ENCODE assay signal across 23 cellular contexts in the genomic region with DNA sequence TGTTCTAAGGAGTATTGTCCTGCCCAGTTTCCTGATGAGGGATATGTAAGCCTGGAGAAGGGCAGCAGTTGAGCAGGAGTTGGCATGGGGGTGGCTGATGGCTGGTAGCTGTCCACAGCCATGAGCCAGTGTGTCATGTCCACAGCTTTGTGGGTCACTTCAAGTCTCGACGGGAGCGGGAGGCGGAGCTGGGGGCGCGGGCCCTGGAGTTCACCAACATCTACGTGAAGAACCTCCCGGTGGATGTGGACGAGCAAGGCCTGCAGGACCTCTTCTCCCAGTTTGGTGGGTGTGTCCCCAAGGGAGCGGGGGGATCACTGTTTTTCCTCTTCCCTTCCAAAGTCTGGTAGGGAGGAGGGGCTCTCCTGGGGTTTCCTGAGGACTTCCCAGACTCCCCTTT.
"Had no signal": no experiment of that assay in that cellular context is flagged by ENCODE, and none has a peak within 500 bp of the region (broad histone marks: within the 10 kb centered on the region; RNA-seq: fewer than 3 reads in every experiment).

No MANE protein-coding gene starts in this region.

- H3K9ac ChIP-seq: SK-N-SH had no signal

- FAIRE-seq: RCC 7860 had no signal

- H3K9me3 ChIP-seq: MG63, SK-N-SH had no signal

- H3K4me3 ChIP-seq: MG63 had no signal

- H3K27ac ChIP-seq: HL-60 had no signal

- DNase-seq: Karpas-422, KG1, MG63, NCI-H1092, NCI-H1105 treated with DMSO at 0.1 percent for 48 hours, NCI-H1417 treated with DMSO at 0.1 percent for 48 hours, NCI-H146, NCI-H1694 treated with DMSO at 0.1 percent for 48 hours, NCI-H1930, NCI-H2081, NCI-H2107, NCI-H226, NCI-H446, NCI-H510A, NCI-H524 treated with DMSO at 0.1 percent for 48 hours, NCI-H69, NCI-H774, RPMI8226, SHP77, SK-N-SH, SW 1271 had no signal
